ENCODE assay signal across 15 cellular contexts in the genomic region with DNA sequence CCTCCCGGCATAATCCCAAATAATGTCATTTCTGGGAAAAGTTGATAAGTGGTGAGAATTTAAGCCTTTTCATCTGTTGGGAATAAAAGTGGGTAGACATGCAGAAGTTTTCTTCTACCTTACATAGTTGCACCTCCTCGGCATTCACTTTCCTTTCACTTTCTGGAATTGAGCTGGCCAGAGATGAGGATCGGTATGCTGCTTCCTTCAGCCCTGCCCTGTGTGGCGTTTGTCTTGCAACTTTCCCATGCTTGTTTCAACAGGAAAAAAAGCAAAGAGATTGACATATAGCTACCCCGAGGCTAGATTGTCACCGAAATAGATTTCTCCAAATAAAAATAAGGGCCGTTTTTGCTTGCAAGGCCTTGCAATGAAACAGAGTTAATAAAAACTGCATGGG.
A peak's percentile ranks its signal among the peaks of the same experiment; 100 is the strongest.
DNase-seq lines count a peak whose midpoint lies in the region; ATAC-seq and TF ChIP-seq lines count a peak whose summit lies in the region.
"Had no signal": no experiment of that assay in that cellular context is flagged by ENCODE, and none has a peak within 500 bp of the region (broad histone marks: within the 10 kb centered on the region; RNA-seq: fewer than 3 reads in every experiment).

No MANE protein-coding gene starts in this region.

- H3K4me3 ChIP-seq in Panc1 (ENCODE audit: low read depth in 2 of 2, low read length in 2 of 2) (peak overlapping the region; percentile 3 to 41; a peak in 2 of 4 replicates), esophagus squamous epithelium (peak overlapping the region; percentile 7 to 48 (median 30)), mucosa of stomach (ENCODE audit: low read length) (no peak overlapping the region), uterus (peak overlapping the region in 1 of 2 donors; percentile 15)

- DNase-seq in Panc1 (ENCODE audit: low read depth, low spot score) (no peak), esophagus squamous epithelium (lab: John Stamatoyannopoulos, UW) (no peak), uterus (no peak)
- DNase-seq: activated CD8-positive, alpha-beta memory T cell treated with anti-CD3 and anti-CD28 coated beads, Interleukin-2, amount 50 U/mL, for 4 hours; DMS153; naive thymus-derived CD4-positive, alpha-beta T cell; NCI-H510A; stimulated activated CD4-positive, alpha-beta T cell treated with anti-CD3 and anti-CD28 coated beads, Interleukin-4, amount 100 ng/mL, for 24 hours; T-helper 2 cell; trophoblast cell had no signal

- TF ChIP-seq POLR2A in esophagus squamous epithelium (IDR thresholded peaks at IDR 0.05) (no peak), uterus (IDR thresholded peaks at IDR 0.05) (no peak)

- no TSS peak for BruUV-seq in Panc1 (replicated peaks; lab: Mats Ljungman, UMichigan)

- no peaks in the 10 kb centered on the region for H3K36me3 ChIP-seq in Panc1 (ENCODE audit: control insufficient read depth, insufficient read depth, low read length)
- no peaks in the 10 kb centered on the region for H3K36me3 ChIP-seq in esophagus squamous epithelium
- H3K36me3 ChIP-seq in mucosa of stomach (ENCODE audit: control insufficient read depth, insufficient read depth, low read length): no peaks in the 10 kb centered on the region
- no peaks in the 10 kb centered on the region for H3K36me3 ChIP-seq in uterus

- CTCF ChIA-PET in Panc1 (lab: Charles Lee): interaction anchor here (1.2 kb wide), 1 partner anchor 68 kb away, joined by 21 read pairs; no protein-coding TSS in a partner anchor

- intact Hi-C loops in Panc1 (cut with micrococcal nuclease; ENCODE audit: unreplicated experiment): no loop called here
- intact Hi-C loops in esophagus squamous epithelium (cut with DNase I): no loop called here
- intact Hi-C loops in uterus (cut with DNase I; ENCODE audit: low total_unique reads): no loop called here

- in situ Hi-C loops in Panc1 (cut with HindIII; ENCODE audit: low pct_unique_long_range_greater_than_20kb, low sequenced_read_pairs): no loop called here

- TF ChIP-seq CTCF in Panc1 (IDR thresholded peaks at IDR 0.05) (no peak), esophagus squamous epithelium (IDR thresholded peaks at IDR 0.05) (no peak), uterus (IDR thresholded peaks at IDR 0.05) (no peak)

- H3K9me3 ChIP-seq in Panc1 (ENCODE audit: control insufficient read depth, insufficient read depth, low read depth, low read length): no peaks in the 10 kb centered on the region
- H3K9me3 ChIP-seq in esophagus squamous epithelium: no peaks in the 10 kb centered on the region
- no peaks in the 10 kb centered on the region for H3K9me3 ChIP-seq in mucosa of stomach (ENCODE audit: control insufficient read depth, low read length)
- H3K9me3 ChIP-seq in uterus: no peaks in the 10 kb centered on the region

- WGBS in esophagus squamous epithelium, 2 donors: 8 to 11% methylated on average over 7 of the region's 7 CpGs

- POLR2A ChIA-PET in Panc1 (lab: Charles Lee): interaction anchor here (0.6 kb wide), 1 partner anchor 121 kb away, joined by 4 read pairs; no protein-coding TSS in a partner anchor

- H3K9ac ChIP-seq in mucosa of stomach (ENCODE audit: low read length): peak overlapping the region; percentile 9
- H3K9ac ChIP-seq: KMS-11 had no signal

- ATAC-seq in Panc1 (peak; percentile 91), HG02938 (IDR thresholded peaks at IDR 0.05; ENCODE audit: unreplicated experiment) (no peak), HG02884 (IDR thresholded peaks at IDR 0.05; ENCODE audit: unreplicated experiment) (no peak), GM18519 (IDR thresholded peaks at IDR 0.05; ENCODE audit: low FRiP score, unreplicated experiment) (no peak)
- ATAC-seq: naive thymus-derived CD4-positive, alpha-beta T cell had no signal

- no peaks in the 10 kb centered on the region; the same call in 1 of the 2 replicates for H3K4me1 ChIP-seq in Panc1 (ENCODE audit: control insufficient read depth, insufficient read depth, low read length)
- peaks cover 0 to 38% (median 24%) of the 10 kb centered on the region in 3 donors for H3K4me1 ChIP-seq in esophagus squamous epithelium
- H3K4me1 ChIP-seq in mucosa of stomach (ENCODE audit: control insufficient read depth, insufficient read depth, low read length): peaks cover 4% of the 10 kb centered on the region
- no peaks in the 10 kb centered on the region for H3K4me1 ChIP-seq in uterus

- no peak overlapping the region for H3K27ac ChIP-seq in Panc1 (ENCODE audit: low read length)
- peak overlapping the region; percentile 67 to 80 (median 76) for H3K27ac ChIP-seq in esophagus squamous epithelium
- H3K27ac ChIP-seq in uterus: peak overlapping the region; percentile 50 to 71
- H3K27ac ChIP-seq: KMS-11 had no signal

- H3K27me3 ChIP-seq in Panc1 (ENCODE audit: control insufficient read depth, insufficient read depth, low read length) (no peaks in the 10 kb centered on the region), esophagus squamous epithelium (no peaks in the 10 kb centered on the region), mucosa of stomach (ENCODE audit: control insufficient read depth, insufficient read depth, low read length) (no peaks in the 10 kb centered on the region), uterus (no peaks in the 10 kb centered on the region)
